1 cellular context compared by ENCODE assay signal in the genomic region with DNA sequence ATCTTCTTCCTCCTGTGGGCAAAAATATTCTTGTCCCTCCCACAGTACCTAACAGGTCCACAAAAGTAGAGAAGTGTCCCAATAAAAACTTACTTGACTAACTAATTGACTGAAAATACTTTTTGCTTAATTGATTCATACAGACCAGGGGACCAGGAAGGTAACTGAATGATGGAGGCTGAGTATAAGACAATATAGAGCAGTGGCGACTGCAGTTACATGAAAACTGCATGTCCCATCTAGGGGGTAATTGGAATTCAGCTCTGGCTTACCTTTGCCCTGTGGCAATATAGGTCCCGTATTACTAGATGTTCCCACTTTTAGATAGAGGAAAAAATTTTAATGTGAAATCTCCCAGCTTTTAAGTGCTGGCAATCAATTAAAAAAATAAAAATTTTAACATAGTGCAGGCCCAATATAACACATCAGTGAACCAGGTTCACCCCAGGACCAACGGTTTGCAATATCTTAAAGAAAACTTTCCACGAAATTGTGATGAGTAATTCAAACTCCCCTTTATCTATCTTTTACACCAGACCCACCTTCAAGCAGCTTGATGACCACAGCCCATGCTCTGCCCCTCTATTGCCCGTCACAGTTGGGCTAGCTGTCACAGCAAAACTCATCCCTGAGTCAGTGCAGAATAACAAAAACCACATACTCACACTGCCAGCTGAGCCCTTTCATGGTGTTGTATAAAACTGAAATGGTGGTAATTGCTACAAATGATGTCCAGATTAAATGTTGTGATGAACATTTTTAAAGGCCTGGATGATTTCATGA.
TF ChIP-seq lines count a peak whose summit lies in the region.

No MANE protein-coding gene starts in this region.

TF ChIP-seq in K562, 482 proteins besides CTCF, POLR2A, EP300 and RAD21 (continued from another document and continues in another):
- TF ChIP-seq, protein P1, sequence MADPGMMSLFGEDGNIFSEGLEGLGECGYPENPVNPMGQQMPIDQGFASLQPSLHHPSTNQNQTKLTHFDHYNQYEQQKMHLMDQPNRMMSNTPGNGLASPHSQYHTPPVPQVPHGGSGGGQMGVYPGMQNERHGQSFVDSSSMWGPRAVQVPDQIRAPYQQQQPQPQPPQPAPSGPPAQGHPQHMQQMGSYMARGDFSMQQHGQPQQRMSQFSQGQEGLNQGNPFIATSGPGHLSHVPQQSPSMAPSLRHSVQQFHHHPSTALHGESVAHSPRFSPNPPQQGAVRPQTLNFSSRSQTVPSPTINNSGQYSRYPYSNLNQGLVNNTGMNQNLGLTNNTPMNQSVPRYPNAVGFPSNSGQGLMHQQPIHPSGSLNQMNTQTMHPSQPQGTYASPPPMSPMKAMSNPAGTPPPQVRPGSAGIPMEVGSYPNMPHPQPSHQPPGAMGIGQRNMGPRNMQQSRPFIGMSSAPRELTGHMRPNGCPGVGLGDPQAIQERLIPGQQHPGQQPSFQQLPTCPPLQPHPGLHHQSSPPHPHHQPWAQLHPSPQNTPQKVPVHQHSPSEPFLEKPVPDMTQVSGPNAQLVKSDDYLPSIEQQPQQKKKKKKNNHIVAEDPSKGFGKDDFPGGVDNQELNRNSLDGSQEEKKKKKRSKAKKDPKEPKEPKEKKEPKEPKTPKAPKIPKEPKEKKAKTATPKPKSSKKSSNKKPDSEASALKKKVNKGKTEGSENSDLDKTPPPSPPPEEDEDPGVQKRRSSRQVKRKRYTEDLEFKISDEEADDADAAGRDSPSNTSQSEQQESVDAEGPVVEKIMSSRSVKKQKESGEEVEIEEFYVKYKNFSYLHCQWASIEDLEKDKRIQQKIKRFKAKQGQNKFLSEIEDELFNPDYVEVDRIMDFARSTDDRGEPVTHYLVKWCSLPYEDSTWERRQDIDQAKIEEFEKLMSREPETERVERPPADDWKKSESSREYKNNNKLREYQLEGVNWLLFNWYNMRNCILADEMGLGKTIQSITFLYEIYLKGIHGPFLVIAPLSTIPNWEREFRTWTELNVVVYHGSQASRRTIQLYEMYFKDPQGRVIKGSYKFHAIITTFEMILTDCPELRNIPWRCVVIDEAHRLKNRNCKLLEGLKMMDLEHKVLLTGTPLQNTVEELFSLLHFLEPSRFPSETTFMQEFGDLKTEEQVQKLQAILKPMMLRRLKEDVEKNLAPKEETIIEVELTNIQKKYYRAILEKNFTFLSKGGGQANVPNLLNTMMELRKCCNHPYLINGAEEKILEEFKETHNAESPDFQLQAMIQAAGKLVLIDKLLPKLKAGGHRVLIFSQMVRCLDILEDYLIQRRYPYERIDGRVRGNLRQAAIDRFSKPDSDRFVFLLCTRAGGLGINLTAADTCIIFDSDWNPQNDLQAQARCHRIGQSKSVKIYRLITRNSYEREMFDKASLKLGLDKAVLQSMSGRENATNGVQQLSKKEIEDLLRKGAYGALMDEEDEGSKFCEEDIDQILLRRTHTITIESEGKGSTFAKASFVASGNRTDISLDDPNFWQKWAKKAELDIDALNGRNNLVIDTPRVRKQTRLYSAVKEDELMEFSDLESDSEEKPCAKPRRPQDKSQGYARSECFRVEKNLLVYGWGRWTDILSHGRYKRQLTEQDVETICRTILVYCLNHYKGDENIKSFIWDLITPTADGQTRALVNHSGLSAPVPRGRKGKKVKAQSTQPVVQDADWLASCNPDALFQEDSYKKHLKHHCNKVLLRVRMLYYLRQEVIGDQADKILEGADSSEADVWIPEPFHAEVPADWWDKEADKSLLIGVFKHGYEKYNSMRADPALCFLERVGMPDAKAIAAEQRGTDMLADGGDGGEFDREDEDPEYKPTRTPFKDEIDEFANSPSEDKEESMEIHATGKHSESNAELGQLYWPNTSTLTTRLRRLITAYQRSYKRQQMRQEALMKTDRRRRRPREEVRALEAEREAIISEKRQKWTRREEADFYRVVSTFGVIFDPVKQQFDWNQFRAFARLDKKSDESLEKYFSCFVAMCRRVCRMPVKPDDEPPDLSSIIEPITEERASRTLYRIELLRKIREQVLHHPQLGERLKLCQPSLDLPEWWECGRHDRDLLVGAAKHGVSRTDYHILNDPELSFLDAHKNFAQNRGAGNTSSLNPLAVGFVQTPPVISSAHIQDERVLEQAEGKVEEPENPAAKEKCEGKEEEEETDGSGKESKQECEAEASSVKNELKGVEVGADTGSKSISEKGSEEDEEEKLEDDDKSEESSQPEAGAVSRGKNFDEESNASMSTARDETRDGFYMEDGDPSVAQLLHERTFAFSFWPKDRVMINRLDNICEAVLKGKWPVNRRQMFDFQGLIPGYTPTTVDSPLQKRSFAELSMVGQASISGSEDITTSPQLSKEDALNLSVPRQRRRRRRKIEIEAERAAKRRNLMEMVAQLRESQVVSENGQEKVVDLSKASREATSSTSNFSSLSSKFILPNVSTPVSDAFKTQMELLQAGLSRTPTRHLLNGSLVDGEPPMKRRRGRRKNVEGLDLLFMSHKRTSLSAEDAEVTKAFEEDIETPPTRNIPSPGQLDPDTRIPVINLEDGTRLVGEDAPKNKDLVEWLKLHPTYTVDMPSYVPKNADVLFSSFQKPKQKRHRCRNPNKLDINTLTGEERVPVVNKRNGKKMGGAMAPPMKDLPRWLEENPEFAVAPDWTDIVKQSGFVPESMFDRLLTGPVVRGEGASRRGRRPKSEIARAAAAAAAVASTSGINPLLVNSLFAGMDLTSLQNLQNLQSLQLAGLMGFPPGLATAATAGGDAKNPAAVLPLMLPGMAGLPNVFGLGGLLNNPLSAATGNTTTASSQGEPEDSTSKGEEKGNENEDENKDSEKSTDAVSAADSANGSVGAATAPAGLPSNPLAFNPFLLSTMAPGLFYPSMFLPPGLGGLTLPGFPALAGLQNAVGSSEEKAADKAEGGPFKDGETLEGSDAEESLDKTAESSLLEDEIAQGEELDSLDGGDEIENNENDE (IDR thresholded peaks at IDR 0.05; ENCODE audit: low read depth, low read length): no peak
- TF ChIP-seq, protein P2, sequence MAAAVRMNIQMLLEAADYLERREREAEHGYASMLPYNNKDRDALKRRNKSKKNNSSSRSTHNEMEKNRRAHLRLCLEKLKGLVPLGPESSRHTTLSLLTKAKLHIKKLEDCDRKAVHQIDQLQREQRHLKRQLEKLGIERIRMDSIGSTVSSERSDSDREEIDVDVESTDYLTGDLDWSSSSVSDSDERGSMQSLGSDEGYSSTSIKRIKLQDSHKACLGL (CRISPR knock-in tag; IDR thresholded peaks at IDR 0.05; ENCODE audit: borderline replicate concordance, poor library complexity, severe bottlenecking): no peak
- TF ChIP-seq ZNF311 (CRISPR knock-in tag; IDR thresholded peaks at IDR 0.05): no peak
- TF ChIP-seq DACH1 (IDR thresholded peaks at IDR 0.05; ENCODE audit: partially characterized antibody): peak; percentile 81
- TF ChIP-seq SMAD4 (CRISPR knock-in tag; conservative IDR thresholded peaks at IDR 0.05): no peak
- TF ChIP-seq MCM5 (IDR thresholded peaks at IDR 0.05; ENCODE audit: low read depth): no peak
- no peak for TF ChIP-seq RFX5 (IDR thresholded peaks at IDR 0.05; ENCODE audit: low read depth, low read length)
- no peak for TF ChIP-seq SNIP1 (IDR thresholded peaks at IDR 0.05; ENCODE audit: low read depth)
- TF ChIP-seq ZNF695 (CRISPR knock-in tag; IDR thresholded peaks at IDR 0.05): no peak
- 0 out of 2 replicates have a peak, but pooled peaks have one; percentile 55 for TF ChIP-seq ZNF12 (CRISPR knock-in tag; IDR thresholded peaks at IDR 0.05)
- TF ChIP-seq GTF2E2 (tag; IDR thresholded peaks at IDR 0.05): 0 out of 2 replicates have a peak, but pooled peaks have one; percentile 36
- TF ChIP-seq GATA2 (CRISPR knock-in tag; IDR thresholded peaks at IDR 0.05): peak; percentile 55; the same call in 1 of the 2 replicates
- TF ChIP-seq, protein P3, sequence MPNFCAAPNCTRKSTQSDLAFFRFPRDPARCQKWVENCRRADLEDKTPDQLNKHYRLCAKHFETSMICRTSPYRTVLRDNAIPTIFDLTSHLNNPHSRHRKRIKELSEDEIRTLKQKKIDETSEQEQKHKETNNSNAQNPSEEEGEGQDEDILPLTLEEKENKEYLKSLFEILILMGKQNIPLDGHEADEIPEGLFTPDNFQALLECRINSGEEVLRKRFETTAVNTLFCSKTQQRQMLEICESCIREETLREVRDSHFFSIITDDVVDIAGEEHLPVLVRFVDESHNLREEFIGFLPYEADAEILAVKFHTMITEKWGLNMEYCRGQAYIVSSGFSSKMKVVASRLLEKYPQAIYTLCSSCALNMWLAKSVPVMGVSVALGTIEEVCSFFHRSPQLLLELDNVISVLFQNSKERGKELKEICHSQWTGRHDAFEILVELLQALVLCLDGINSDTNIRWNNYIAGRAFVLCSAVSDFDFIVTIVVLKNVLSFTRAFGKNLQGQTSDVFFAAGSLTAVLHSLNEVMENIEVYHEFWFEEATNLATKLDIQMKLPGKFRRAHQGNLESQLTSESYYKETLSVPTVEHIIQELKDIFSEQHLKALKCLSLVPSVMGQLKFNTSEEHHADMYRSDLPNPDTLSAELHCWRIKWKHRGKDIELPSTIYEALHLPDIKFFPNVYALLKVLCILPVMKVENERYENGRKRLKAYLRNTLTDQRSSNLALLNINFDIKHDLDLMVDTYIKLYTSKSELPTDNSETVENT (CRISPR knock-in tag; IDR thresholded peaks at IDR 0.05): no peak
- TF ChIP-seq CCAR2 (IDR thresholded peaks at IDR 0.05; ENCODE audit: low read depth, low read length): no peak
- 0 out of 2 replicates have a peak, but pooled peaks have one; percentile 38 for TF ChIP-seq ARID3A (IDR thresholded peaks at IDR 0.05; ENCODE audit: borderline replicate concordance, low read depth, low read length)
- TF ChIP-seq SMARCC2 (IDR thresholded peaks at IDR 0.05; ENCODE audit: low read depth): 0 out of 2 replicates have a peak, but pooled peaks have one; percentile 63
- peak; percentile 79 for TF ChIP-seq PML (IDR thresholded peaks at IDR 0.05; ENCODE audit: low read length)
- no peak for TF ChIP-seq ZNF395 (CRISPR knock-in tag; IDR thresholded peaks at IDR 0.05)
- no peak for TF ChIP-seq KLF6 (CRISPR knock-in tag; IDR thresholded peaks at IDR 0.05; ENCODE audit: borderline replicate concordance)
- TF ChIP-seq, protein P4, sequence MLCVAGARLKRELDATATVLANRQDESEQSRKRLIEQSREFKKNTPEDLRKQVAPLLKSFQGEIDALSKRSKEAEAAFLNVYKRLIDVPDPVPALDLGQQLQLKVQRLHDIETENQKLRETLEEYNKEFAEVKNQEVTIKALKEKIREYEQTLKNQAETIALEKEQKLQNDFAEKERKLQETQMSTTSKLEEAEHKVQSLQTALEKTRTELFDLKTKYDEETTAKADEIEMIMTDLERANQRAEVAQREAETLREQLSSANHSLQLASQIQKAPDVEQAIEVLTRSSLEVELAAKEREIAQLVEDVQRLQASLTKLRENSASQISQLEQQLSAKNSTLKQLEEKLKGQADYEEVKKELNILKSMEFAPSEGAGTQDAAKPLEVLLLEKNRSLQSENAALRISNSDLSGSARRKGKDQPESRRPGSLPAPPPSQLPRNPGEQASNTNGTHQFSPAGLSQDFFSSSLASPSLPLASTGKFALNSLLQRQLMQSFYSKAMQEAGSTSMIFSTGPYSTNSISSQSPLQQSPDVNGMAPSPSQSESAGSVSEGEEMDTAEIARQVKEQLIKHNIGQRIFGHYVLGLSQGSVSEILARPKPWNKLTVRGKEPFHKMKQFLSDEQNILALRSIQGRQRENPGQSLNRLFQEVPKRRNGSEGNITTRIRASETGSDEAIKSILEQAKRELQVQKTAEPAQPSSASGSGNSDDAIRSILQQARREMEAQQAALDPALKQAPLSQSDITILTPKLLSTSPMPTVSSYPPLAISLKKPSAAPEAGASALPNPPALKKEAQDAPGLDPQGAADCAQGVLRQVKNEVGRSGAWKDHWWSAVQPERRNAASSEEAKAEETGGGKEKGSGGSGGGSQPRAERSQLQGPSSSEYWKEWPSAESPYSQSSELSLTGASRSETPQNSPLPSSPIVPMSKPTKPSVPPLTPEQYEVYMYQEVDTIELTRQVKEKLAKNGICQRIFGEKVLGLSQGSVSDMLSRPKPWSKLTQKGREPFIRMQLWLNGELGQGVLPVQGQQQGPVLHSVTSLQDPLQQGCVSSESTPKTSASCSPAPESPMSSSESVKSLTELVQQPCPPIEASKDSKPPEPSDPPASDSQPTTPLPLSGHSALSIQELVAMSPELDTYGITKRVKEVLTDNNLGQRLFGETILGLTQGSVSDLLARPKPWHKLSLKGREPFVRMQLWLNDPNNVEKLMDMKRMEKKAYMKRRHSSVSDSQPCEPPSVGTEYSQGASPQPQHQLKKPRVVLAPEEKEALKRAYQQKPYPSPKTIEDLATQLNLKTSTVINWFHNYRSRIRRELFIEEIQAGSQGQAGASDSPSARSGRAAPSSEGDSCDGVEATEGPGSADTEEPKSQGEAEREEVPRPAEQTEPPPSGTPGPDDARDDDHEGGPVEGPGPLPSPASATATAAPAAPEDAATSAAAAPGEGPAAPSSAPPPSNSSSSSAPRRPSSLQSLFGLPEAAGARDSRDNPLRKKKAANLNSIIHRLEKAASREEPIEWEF (CRISPR knock-in tag; IDR thresholded peaks at IDR 0.05): no peak
- no peak for TF ChIP-seq YBX1 (IDR thresholded peaks at IDR 0.05)
- TF ChIP-seq KHSRP (IDR thresholded peaks at IDR 0.05): no peak
- TF ChIP-seq TEAD2 (tag; IDR thresholded peaks at IDR 0.05): no peak
- TF ChIP-seq PPARD (CRISPR knock-in tag; IDR thresholded peaks at IDR 0.05): no peak
- no peak for TF ChIP-seq LARP7 (IDR thresholded peaks at IDR 0.05)
- no peak for TF ChIP-seq ELK3 (CRISPR knock-in tag; IDR thresholded peaks at IDR 0.05)
- no peak for TF ChIP-seq RHOXF2B (CRISPR knock-in tag; conservative IDR thresholded peaks at IDR 0.05)
- peak; percentile 80 for TF ChIP-seq RNF2 (IDR thresholded peaks at IDR 0.05)
- peak; percentile 67; the same call in 1 of the 2 replicates for TF ChIP-seq HDAC2 (IDR thresholded peaks at IDR 0.05)
- TF ChIP-seq TBL1XR1 (IDR thresholded peaks at IDR 0.05; ENCODE audit: low read length in 2 of 2): peak in 1 of 2 experiments; percentile 59; a peak in 1 of 4 replicates
